ENCODE assay signal across 17 cellular contexts in the genomic region with DNA sequence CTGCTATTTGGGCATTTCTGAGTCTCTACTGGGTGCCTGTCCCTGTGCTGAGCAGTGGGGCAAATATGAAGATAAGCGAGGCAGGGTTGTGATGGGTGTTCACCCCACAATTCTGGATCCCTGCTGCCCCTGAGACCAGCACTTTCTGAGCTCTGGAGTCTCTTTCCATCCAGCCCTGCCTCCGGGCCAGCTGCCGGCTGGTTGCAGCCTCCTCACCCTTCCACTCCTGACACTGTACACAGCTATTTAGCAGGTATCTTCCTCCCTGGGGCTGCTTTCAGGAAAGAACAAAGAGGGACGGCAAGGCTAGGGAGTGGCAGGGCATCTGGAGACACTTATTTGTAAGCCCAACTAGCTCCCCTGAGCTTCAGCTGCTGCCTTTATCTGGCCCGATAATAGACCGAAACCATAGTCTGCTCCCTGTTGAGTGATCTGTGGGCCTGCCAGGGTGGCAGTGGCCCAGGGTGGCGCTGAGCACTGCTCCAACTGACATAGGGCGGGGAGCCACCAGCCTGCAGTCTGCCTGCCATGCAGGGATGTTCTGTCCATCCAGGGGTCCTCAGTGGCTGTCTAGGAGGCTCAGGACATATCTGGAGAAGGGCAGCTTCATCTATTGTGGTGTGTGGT. TPM values are rescaled to one million over a fixed set of nuclear protein-coding genes. Genes with fewer than 3 reads are reported as not detected.
DNase-seq lines count a peak whose midpoint lies in the region; ATAC-seq, FAIRE-seq and TF ChIP-seq lines count a peak whose summit lies in the region.
"Had no signal": no experiment of that assay in that cellular context is flagged by ENCODE, and none has a peak within 500 bp of the region (broad histone marks: within the 10 kb centered on the region; RNA-seq: fewer than 3 reads in every experiment).

No MANE protein-coding gene starts in this region.

- H3K36me3 ChIP-seq in mammary epithelial cell (ENCODE audit: insufficient read depth, low read length): no peaks in the 10 kb centered on the region
- no peaks in the 10 kb centered on the region for H3K36me3 ChIP-seq in bronchial epithelial cell (ENCODE audit: control insufficient read depth, insufficient read depth, low read length)

- no peaks in the 10 kb centered on the region for H3K27me3 ChIP-seq in mammary epithelial cell (ENCODE audit: insufficient read depth, low read length)
- H3K27me3 ChIP-seq in bronchial epithelial cell (ENCODE audit: control insufficient read depth, insufficient read depth, low read length): no peaks in the 10 kb centered on the region

- peaks cover 6% of the 10 kb centered on the region for H3K36me3 Mint-ChIP-seq in MCF 10A (ENCODE audit: insufficient read depth, unreplicated experiment)
- H3K36me3 Mint-ChIP-seq: natural killer cell, T-cell had no signal

- H3K27ac ChIP-seq in mammary epithelial cell (ENCODE audit: insufficient read depth, low read depth, low read length): no peak overlapping the region

- H3K27ac Mint-ChIP-seq in MCF 10A (ENCODE audit: low read depth, unreplicated experiment): peak overlapping the region; percentile 73
- H3K27ac Mint-ChIP-seq: HFFc6; natural killer cell; stimulated activated naive CD8-positive, alpha-beta T cell treated with anti-CD3 and anti-CD28 coated beads, Interleukin-15, Interleukin-2, amounts not matched to agents 100 ng/mL and 50 ng/mL, for 24 hours; T-cell had no signal

- in situ Hi-C loops in mammary epithelial cell (cut with MboI; ENCODE audit: low sequenced_read_pairs in 2 of 2): no loop called here

- DNase-seq in MCF 10A (ENCODE audit: unreplicated experiment) (no peak), mammary epithelial cell (no peak), bronchial epithelial cell (ENCODE audit: low read depth) (no peak), myocyte (ENCODE audit: low read depth) (peak; percentile 90), HCEC 1CT (no peak), SIG-M5 (lab: John Stamatoyannopoulos, UW) (no peak)
- DNase-seq: activated CD4-positive, CD25-positive, alpha-beta regulatory T cell; activated naive CD4-positive, alpha-beta T cell treated with anti-CD3 and anti-CD28 coated beads, Interleukin-2, amount 50 U/mL, for 16 hours; DMS 273 treated with DMSO at 0.1 percent for 48 hours; HFFc6; natural killer cell; T-cell had no signal

- POLR2A ChIA-PET in MCF 10A (lab: Yijun Ruan, JAX): interaction anchor here (0.7 to 1.7 kb wide), 6 partner anchors 11 to 82 kb away, joined by 3 to 5 read pairs (median 4); no protein-coding TSS in a partner anchor

- 90% methylated on average over 8 of the region's 8 CpGs for WGBS in mammary epithelial cell (ENCODE audit: low coverage, missing lambda C conversion rate)

- H3K4me1 ChIP-seq in mammary epithelial cell (ENCODE audit: insufficient read depth, low read length): peaks cover 38% of the 10 kb centered on the region

- H3K9me3 ChIP-seq in mammary epithelial cell (replicated peaks; ENCODE audit: insufficient read depth, low read length): no peaks in the 10 kb centered on the region

- H3K9ac ChIP-seq in mammary epithelial cell (ENCODE audit: insufficient read depth, low read length): no peak overlapping the region

- no peak overlapping the region for H2AFZ ChIP-seq in mammary epithelial cell (ENCODE audit: low read depth, low read length)

- no peaks in the 10 kb centered on the region for H4K20me1 ChIP-seq in mammary epithelial cell (ENCODE audit: insufficient read depth, low read length)

- H3K4me3 Mint-ChIP-seq in MCF 10A (ENCODE audit: unreplicated experiment): no peak overlapping the region
- H3K4me3 Mint-ChIP-seq: central memory CD8-positive, alpha-beta T cell; HFFc6; natural killer cell; stimulated activated naive CD8-positive, alpha-beta T cell treated with anti-CD3 and anti-CD28 coated beads, Interleukin-15, Interleukin-2, amounts not matched to agents 100 ng/mL and 50 ng/mL, for 24 hours; T-cell had no signal

- TF ChIP-seq CTCF in MCF 10A (IDR thresholded peaks at IDR 0.05; ENCODE audit: unreplicated experiment): no peak
- no peak for TF ChIP-seq CTCF in mammary epithelial cell (conservative IDR thresholded peaks at IDR 0.05 in 1 of 2, IDR thresholded peaks at IDR 0.05 in 1 of 2; ENCODE audit: extremely low read depth in 1 of 2, insufficient read depth in 1 of 2, low read depth in 1 of 2, low read length in 2 of 2)
- TF ChIP-seq CTCF in bronchial epithelial cell (IDR thresholded peaks at IDR 0.05; ENCODE audit: insufficient read depth, low read length, severe bottlenecking): no peak

- H3K4me2 ChIP-seq in mammary epithelial cell (ENCODE audit: insufficient read depth, low read depth, low read length): no peak overlapping the region

- no peaks in the 10 kb centered on the region for H3K79me2 ChIP-seq in mammary epithelial cell (ENCODE audit: insufficient read depth, low read length)

- CTCF ChIA-PET in MCF 10A (lab: Yijun Ruan, JAX): interaction anchor here (0.7 to 2.0 kb wide), 2 partner anchors 16 to 128 kb away, joined by 3 to 6 read pairs; no protein-coding TSS in a partner anchor
- CTCF ChIA-PET in mammary epithelial cell (lab: Charles Lee; ENCODE audit: low non-redundant PET): interaction anchor here (0.6 kb wide), 1 partner anchor 42 kb away, joined by 4 read pairs; no protein-coding TSS in a partner anchor

- no peaks in the 10 kb centered on the region for H3K9me3 Mint-ChIP-seq in MCF 10A (ENCODE audit: unreplicated experiment)
- H3K9me3 Mint-ChIP-seq: central memory CD8-positive, alpha-beta T cell; HFFc6; natural killer cell; stimulated activated naive CD8-positive, alpha-beta T cell treated with anti-CD3 and anti-CD28 coated beads, Interleukin-15, Interleukin-2, amounts not matched to agents 100 ng/mL and 50 ng/mL, for 24 hours; T-cell had no signal

- ATAC-seq in GM21576 (IDR thresholded peaks at IDR 0.05; ENCODE audit: unreplicated experiment) (no peak), GM18907 (IDR thresholded peaks at IDR 0.05; ENCODE audit: unreplicated experiment) (no peak)
- ATAC-seq: natural killer cell, T-cell had no signal

- peaks cover 58% of the 10 kb centered on the region for H3K4me1 Mint-ChIP-seq in MCF 10A (ENCODE audit: insufficient read depth, unreplicated experiment)
- H3K4me1 Mint-ChIP-seq: central memory CD8-positive, alpha-beta T cell; T-cell had no signal

- BruUV-seq in MCF 10A (replicated peaks; lab: Mats Ljungman, UMichigan) (no TSS peak), mammary epithelial cell (replicated peaks; lab: Mats Ljungman, UMichigan) (no TSS peak)

- dilution Hi-C loops in mammary epithelial cell (cut with HindIII; ENCODE audit: low sequenced_read_pairs): no loop called here

- H3K27me3 Mint-ChIP-seq in MCF 10A (ENCODE audit: insufficient read depth, unreplicated experiment): no peaks in the 10 kb centered on the region

- intact Hi-C loops in MCF 10A (cut with micrococcal nuclease) (no loop called here), mammary epithelial cell (cut with micrococcal nuclease) (no loop called here)

- peak; percentile 36 for FAIRE-seq in bronchial epithelial cell (lab: Jason Lieb, UNC)

- no peak overlapping the region for H3K4me3 ChIP-seq in mammary epithelial cell (replicated peaks in 1 of 3; ENCODE audit: insufficient read depth in 1 of 3, low read depth in 2 of 3, low read length in 3 of 3)
- H3K4me3 ChIP-seq in bronchial epithelial cell (ENCODE audit: low read depth, low read length): no peak overlapping the region

RNA-seq across cellular contexts. Expression of a gene that starts 7.6 kb away (rescaled TPM):
- total RNA-seq in MCF 10A (2022) (27.4 and 52.3 TPM in 2 replicates), mammary epithelial cell (1 to 10 TPM; 1.8 to 2.7 TPM), bronchial epithelial cell (14.7 and 66.4 TPM in 2 replicates), myocyte (46.3 and 68.4 TPM in 2 replicates)
- polyA plus RNA-seq in mammary epithelial cell: 1.2 TPM
- not detected for polyA minus RNA-seq in mammary epithelial cell
- 59.1 TPM for polyA plus RNA-seq in myocyte (2012)
- total RNA-seq: natural killer cell, OCI-LY7 had no signal

RNA-seq across cellular contexts. Expression of a gene that starts 33.6 kb away (rescaled TPM):
- total RNA-seq in MCF 10A (2022): 2,379 and 3,360 TPM in 2 replicates
- total RNA-seq in mammary epithelial cell: 1,000 to 10,000 TPM; 2,215 to 3,387 TPM
- 3,281 TPM for polyA plus RNA-seq in mammary epithelial cell
- polyA minus RNA-seq in mammary epithelial cell: 4,390 TPM
- total RNA-seq in bronchial epithelial cell: 532 and 895 TPM in 2 replicates
- 3.1 and 6.6 TPM in 2 replicates for total RNA-seq in myocyte
- polyA plus RNA-seq in myocyte (2012): 13.9 TPM
- total RNA-seq: OCI-LY7 had no signal

Comparison
In these comparisons a context has a peak if more than half of its experiments do, and no peak if none do; other contexts are left out.
1. RNA of a gene that starts 33.6 kb away (total RNA-seq): 2,215 to 3,387 TPM in mammary epithelial cell, 2,379 to 3,360 TPM in MCF 10A and 532 to 895 TPM in bronchial epithelial cell; 3.1 to 6.6 TPM in myocyte; every median in the first group is over 10 times any median in the second.